ENCODE assay signal across 8 cellular contexts in genomic region chr13:32587014-32587773, GRCh38. TPM values are rescaled to one million over a fixed set of nuclear protein-coding genes. Genes with fewer than 3 reads are reported as not detected.
DNase-seq lines count a peak whose midpoint lies in the region; ATAC-seq and TF ChIP-seq lines count a peak whose summit lies in the region.

No MANE protein-coding gene starts in this region.

- H3K9me3 ChIP-seq in ES-I3 (ENCODE audit: control insufficient read depth, insufficient read depth, low read length): no peaks in the 10 kb centered on the region
- H3K9me3 ChIP-seq in KOPT-K1 (ENCODE audit: insufficient read depth, low read length, poor library complexity, severe bottlenecking): no peaks in the 10 kb centered on the region
- H3K9me3 ChIP-seq in ascending aorta: no peaks in the 10 kb centered on the region

- ATAC-seq in GM21619 (IDR thresholded peaks at IDR 0.05; ENCODE audit: unreplicated experiment): peak; percentile 34

- H3K4me3 ChIP-seq in ascending aorta (peak overlapping the region; percentile 88 to 96), retinal pigment epithelial cell (ENCODE audit: low read length) (peak overlapping the region; percentile 93)

- H3K4me1 ChIP-seq in ES-I3 (ENCODE audit: insufficient read depth, low read length): peaks cover 15% of the 10 kb centered on the region
- peaks cover 0 to 18% of the 10 kb centered on the region in 2 donors for H3K4me1 ChIP-seq in ascending aorta

- no peaks in the 10 kb centered on the region for H3K27me3 ChIP-seq in ascending aorta

- intact Hi-C loops in ascending aorta (cut with DNase I): loop anchor here (1.0 to 10.0 kb wide), 7 partner anchors 48 to 1135 kb away; partner anchors contain the start of genes N4BP2L1 and N4BP2L2

- peak; percentile 45 for DNase-seq in T-helper 9 cell
- peak in 1 of 2 donors; percentile 81 for DNase-seq in ascending aorta (ENCODE audit: low spot score in 2 of 2)
- peak; percentile 57 to 63 for DNase-seq in hippocampal formation (lab: John Stamatoyannopoulos, UW)
- no peak for DNase-seq in retinal pigment epithelial cell (ENCODE audit: low read depth)
- DNase-seq in GOT3 (lab: John Stamatoyannopoulos, UW): no peak

- H3K9ac ChIP-seq in ES-I3 (ENCODE audit: low read depth, low read length): peak overlapping the region; percentile 97

- H3K36me3 ChIP-seq in ES-I3 (ENCODE audit: insufficient read depth, low read length) (no peaks in the 10 kb centered on the region), KOPT-K1 (ENCODE audit: insufficient read depth, low read length) (no peaks in the 10 kb centered on the region), ascending aorta (no peaks in the 10 kb centered on the region)

- H3K27ac ChIP-seq in KOPT-K1 (ENCODE audit: low read depth, low read length, poor library complexity, severe bottlenecking): peak overlapping the region; percentile 84
- H3K27ac ChIP-seq in ascending aorta: peak overlapping the region; percentile 86 to 98

- TF ChIP-seq CTCF in ascending aorta (IDR thresholded peaks at IDR 0.05): peak in 1 of 3 experiments; percentile 23
- no peak for TF ChIP-seq CTCF in retinal pigment epithelial cell (conservative IDR thresholded peaks at IDR 0.05; ENCODE audit: low read depth, low read length)

RNA-seq across cellular contexts. Expression of gene PDS5B, which starts 0.9 kb away (rescaled TPM):
- 31.0 TPM for total RNA-seq in ascending aorta

RNA-seq across cellular contexts. Expression of gene N4BP2L2, which starts 48.6 kb away (rescaled TPM):
- 137 TPM for total RNA-seq in ascending aorta

Comparison
In these comparisons a context has a peak if more than half of its experiments do, and no peak if none do; other contexts are left out.
1. DNase-seq: peak in T-helper 9 cell (single experiment) and hippocampal formation (2 of 2); none in retinal pigment epithelial cell (single experiment) and GOT3 (single experiment).